In the genomic region with DNA sequence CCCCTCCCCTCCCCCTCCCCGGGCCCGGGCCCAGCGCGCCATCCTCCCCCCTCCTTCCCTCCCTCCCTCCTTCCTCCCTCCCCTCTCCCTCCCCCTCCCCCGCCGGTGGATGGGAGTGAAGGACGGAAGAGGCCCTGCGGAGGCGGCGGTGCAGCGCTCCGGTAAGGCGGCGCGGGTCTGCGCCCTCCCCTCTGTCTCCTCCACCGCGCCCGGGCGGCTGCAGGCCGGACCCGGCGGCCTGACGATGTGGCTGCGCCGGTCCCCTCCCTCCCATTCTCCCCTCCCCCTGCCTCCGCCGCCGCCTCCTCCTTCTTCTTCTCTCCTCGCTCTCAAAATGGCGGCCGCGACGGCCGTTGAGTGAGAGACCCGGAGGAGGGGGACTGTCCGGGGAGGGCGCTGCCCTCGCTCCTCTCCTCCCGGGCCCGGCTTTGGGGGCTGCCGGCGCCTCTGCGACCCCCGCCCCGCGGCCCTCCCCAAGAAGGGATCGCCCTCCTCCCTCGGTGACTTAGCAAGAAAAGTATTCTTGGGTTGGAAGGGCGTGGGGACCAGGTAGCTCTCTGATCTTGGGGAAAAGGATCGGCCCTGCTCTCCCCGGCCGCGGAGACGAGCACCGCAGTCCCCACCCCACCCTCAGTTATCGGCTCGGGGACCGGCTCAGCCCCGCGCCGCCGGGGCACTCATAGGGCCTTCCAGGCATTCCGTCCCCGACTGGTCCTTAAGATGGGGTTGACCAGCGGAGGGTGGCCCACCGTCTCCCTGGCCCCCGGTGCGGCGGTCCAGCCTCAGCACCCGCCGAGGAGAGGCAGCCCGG, we compare ENCODE assay signal across 8 cellular contexts. TPM values are rescaled to one million over a fixed set of nuclear protein-coding genes. Genes with fewer than 3 reads are reported as not detected.
DNase-seq lines count a peak whose midpoint lies in the region; ATAC-seq and TF ChIP-seq lines count a peak whose summit lies in the region.

No MANE protein-coding gene starts in this region.

- H3K27me3 Mint-ChIP-seq in Caco-2 (ENCODE audit: insufficient read depth, unreplicated experiment) (no peaks in the 10 kb centered on the region), nephron (ENCODE audit: low read depth) (no peaks in the 10 kb centered on the region)
- no peaks in the 10 kb centered on the region for H3K27me3 Mint-ChIP-seq in stimulated activated naive CD8-positive, alpha-beta T cell treated with anti-CD3 and anti-CD28 coated beads, Interleukin-15, Interleukin-2, amounts not matched to agents 100 ng/mL and 50 ng/mL, for 24 hours

- H3K4me3 ChIP-seq in Caco-2 (ENCODE audit: low read depth, low read length) (peak overlapping the region; percentile 100), fibroblast of pulmonary artery (replicated peaks; ENCODE audit: low read depth, low read length) (peak overlapping the region; percentile 77)

- H3K4me1 Mint-ChIP-seq in Caco-2 (ENCODE audit: low read depth, unreplicated experiment) = peaks cover 8% of the 10 kb centered on the region
- peaks cover 27% of the 10 kb centered on the region for H3K4me1 Mint-ChIP-seq in nephron
- peaks cover 48% of the 10 kb centered on the region for H3K4me1 Mint-ChIP-seq in stimulated activated naive CD8-positive, alpha-beta T cell treated with anti-CD3 and anti-CD28 coated beads, Interleukin-15, Interleukin-2, amounts not matched to agents 100 ng/mL and 50 ng/mL, for 24 hours (ENCODE audit: low read depth)

- H3K4me3 Mint-ChIP-seq in Caco-2 (ENCODE audit: unreplicated experiment) = peak overlapping the region; percentile 85
- H3K4me3 Mint-ChIP-seq in nephron = peak overlapping the region; percentile 91 to 95 (median 93)
- peak overlapping the region; percentile 96 for H3K4me3 Mint-ChIP-seq in stimulated activated naive CD8-positive, alpha-beta T cell treated with anti-CD3 and anti-CD28 coated beads, Interleukin-15, Interleukin-2, amounts not matched to agents 100 ng/mL and 50 ng/mL, for 24 hours

- H3K27me3 ChIP-seq in Caco-2 (replicated peaks; ENCODE audit: control insufficient read depth, insufficient read depth, low read length) = no peaks in the 10 kb centered on the region

- H3K36me3 Mint-ChIP-seq in Caco-2 (ENCODE audit: insufficient read depth, unreplicated experiment) (peaks cover 30% of the 10 kb centered on the region), nephron (ENCODE audit: low read depth) (no peaks in the 10 kb centered on the region)
- H3K36me3 Mint-ChIP-seq in stimulated activated naive CD8-positive, alpha-beta T cell treated with anti-CD3 and anti-CD28 coated beads, Interleukin-15, Interleukin-2, amounts not matched to agents 100 ng/mL and 50 ng/mL, for 24 hours (ENCODE audit: low read depth) = peaks cover 20% of the 10 kb centered on the region

- no peak for TF ChIP-seq CTCF in Caco-2 (IDR thresholded peaks at IDR 0.05; ENCODE audit: insufficient read depth in 1 of 2, low read depth in 1 of 2, low read length in 1 of 2, severe bottlenecking in 1 of 2, unreplicated experiment in 1 of 2)
- no peak for TF ChIP-seq CTCF in fibroblast of pulmonary artery (IDR thresholded peaks at IDR 0.05; ENCODE audit: low read length, missing control alignments)
- no peak for TF ChIP-seq CTCF in nephron (IDR thresholded peaks at IDR 0.05; ENCODE audit: unreplicated experiment in 3 of 3)

- DNase-seq in Caco-2 = peak; percentile 85 to 88
- peak; percentile 36 for DNase-seq in HT1080 (ENCODE audit: low read depth)
- DNase-seq in RPMI7951 (ENCODE audit: low read depth) = peak; percentile 70
- peak; percentile 77 for DNase-seq in activated T-helper 9 cell treated with anti-CD3 and anti-CD28 coated beads, Interleukin-2, amount 50 U/mL, for 16 hours (ENCODE audit: low read depth)
- peak; percentile 75 for DNase-seq in fibroblast of pulmonary artery (ENCODE audit: low read depth)

- H3K36me3 ChIP-seq in Caco-2 (ENCODE audit: control insufficient read depth, insufficient read depth, low read length) = no peaks in the 10 kb centered on the region

- intact Hi-C loops in Caco-2 (cut with micrococcal nuclease; ENCODE audit: unreplicated experiment) = loop anchor here (5.0 kb wide), 2 partner anchors 82 to 118 kb away; a partner anchor contains a TSS

- no TSS peak for BruUV-seq in Caco-2 (replicated peaks; lab: Mats Ljungman, UMichigan)

- no peaks in the 10 kb centered on the region for H3K9me3 Mint-ChIP-seq in Caco-2 (ENCODE audit: unreplicated experiment)
- no peaks in the 10 kb centered on the region for H3K9me3 Mint-ChIP-seq in nephron
- H3K9me3 Mint-ChIP-seq in stimulated activated naive CD8-positive, alpha-beta T cell treated with anti-CD3 and anti-CD28 coated beads, Interleukin-15, Interleukin-2, amounts not matched to agents 100 ng/mL and 50 ng/mL, for 24 hours = no peaks in the 10 kb centered on the region

- no peaks in the 10 kb centered on the region for H3K9me3 ChIP-seq in Caco-2

- peaks cover 15% of the 10 kb centered on the region; the same call in 1 of the 2 replicates for H3K4me1 ChIP-seq in Caco-2

- CTCF ChIA-PET in Caco-2 (lab: Charles Lee) = interaction anchor here (0.9 kb wide), 1 partner anchor 83 kb away, joined by 3 read pairs; a partner anchor contains a TSS

- POLR2A ChIA-PET in Caco-2 (lab: Charles Lee) = interaction anchor here (0.6 to 2.2 kb wide), 4 partner anchors 60 to 280 kb away, joined by 3 to 12 read pairs (median 6); a partner anchor contains a TSS

- H3K27ac Mint-ChIP-seq in Caco-2 (ENCODE audit: unreplicated experiment) (peak overlapping the region; percentile 96), nephron (peak overlapping the region; percentile 76 to 92 (median 80))
- no peak overlapping the region for H3K27ac Mint-ChIP-seq in stimulated activated naive CD8-positive, alpha-beta T cell treated with anti-CD3 and anti-CD28 coated beads, Interleukin-15, Interleukin-2, amounts not matched to agents 100 ng/mL and 50 ng/mL, for 24 hours

- peak; percentile 35 for ATAC-seq in GM21367 (IDR thresholded peaks at IDR 0.05; ENCODE audit: unreplicated experiment)

RNA-seq across cellular contexts. Expression of a gene that starts 0.6 kb away (rescaled TPM):
- total RNA-seq in Caco-2 (2022) = 141 and 153 TPM in 2 replicates
- total RNA-seq in HT1080 (2014; rRNA removed; shearing (Covaris generic)) = 60.6 and 92.9 TPM in 2 replicates
- 64.9 and 84.3 TPM in 2 replicates for polyA plus RNA-seq in HT1080 (2015; cell fraction: cytosol; rRNA removed)
- 119 and 136 TPM in 2 replicates for polyA plus RNA-seq in HT1080 (2015; cell fraction: nucleus; rRNA removed)
- 93.9 and 106 TPM in 2 replicates for total RNA-seq in RPMI7951 (2014; rRNA removed; shearing (Covaris generic))

Comparison
In these comparisons a context has a peak if more than half of its experiments do, and no peak if none do; other contexts are left out.
1. Peak in every context shown above with its lines: DNase-seq, ATAC-seq and H3K4me3 ChIP-seq.
2. DNase-seq: peak in every context shown above with its lines; median percentile 86 in Caco-2; 77 in activated T-helper 9 cell treated with anti-CD3 and anti-CD28 coated beads, Interleukin-2, amount 50 U/mL, for 16 hours; 75 in fibroblast of pulmonary artery; 70 in RPMI7951; 36 in HT1080.